ENCODE assay signal across 26 cellular contexts in the genomic region with DNA sequence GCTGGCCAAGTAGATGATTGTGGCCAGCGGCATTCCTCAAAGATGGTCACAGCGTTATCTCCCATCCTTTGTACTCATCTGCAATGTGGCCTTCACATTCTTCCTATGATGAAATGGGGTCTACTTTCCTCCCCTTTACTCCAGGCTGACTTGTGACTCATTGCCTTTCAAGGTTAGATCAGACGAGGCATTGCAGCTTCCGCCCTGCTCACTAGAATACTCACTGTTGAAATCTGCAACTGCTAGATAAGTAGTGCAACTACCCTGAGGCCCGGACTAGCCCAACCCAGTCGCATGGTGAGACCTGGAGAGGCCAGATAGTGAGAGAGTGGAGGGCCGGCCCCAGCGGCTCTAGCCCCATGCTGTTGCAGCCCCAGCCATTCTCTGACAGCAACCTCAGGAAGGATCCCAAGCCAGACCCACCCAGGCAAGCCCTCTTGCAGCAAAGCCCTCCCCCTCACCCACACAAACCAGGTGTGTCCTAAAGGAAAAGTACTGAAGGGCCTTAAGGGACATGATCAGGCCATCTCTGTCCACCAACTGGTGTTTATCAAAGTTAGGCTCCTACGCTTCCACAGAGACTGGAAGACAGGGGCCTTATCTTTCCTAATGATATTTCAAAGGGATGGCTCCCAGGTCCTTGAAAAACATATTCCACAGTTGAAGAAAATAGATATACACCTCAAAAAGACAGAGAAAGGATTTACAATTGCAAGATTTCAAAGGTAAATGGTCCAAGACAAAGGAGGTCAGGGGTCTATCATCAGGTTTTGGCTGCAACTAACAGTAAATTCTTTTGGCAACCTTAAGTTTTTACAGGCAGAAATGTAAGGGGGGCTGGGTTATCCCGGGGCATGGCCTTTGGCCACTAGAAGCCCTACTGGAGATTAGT.
DNase-seq lines count a peak whose midpoint lies in the region; ATAC-seq, FAIRE-seq and TF ChIP-seq lines count a peak whose summit lies in the region.
"Had no signal": no experiment of that assay in that cellular context is flagged by ENCODE, and none has a peak within 500 bp of the region (broad histone marks: within the 10 kb centered on the region; RNA-seq: fewer than 3 reads in every experiment).

No MANE protein-coding gene starts in this region.

- 0 out of 5 replicates have a peak, but pooled peaks of 1 of the 2 experiments have one; percentile 25 for TF ChIP-seq EP300 in A549 (IDR thresholded peaks at IDR 0.05)

- 47% methylated on average over 10 of the region's 10 CpGs for WGBS in A549 (ENCODE audit: missing lambda C conversion rate)
- WGBS in adrenal gland, 4 donors = 43 to 60% (median 48%) methylated on average over 9 to 10 of the region's 10 CpGs
- WGBS in heart left ventricle, 4 donors = 73 to 82% (median 80%) methylated on average over 10 of the region's 10 CpGs

- H3K27me3 ChIP-seq in adrenal gland = no peaks in the 10 kb centered on the region
- H3K27me3 ChIP-seq in heart left ventricle = no peaks in the 10 kb centered on the region
- H3K27me3 ChIP-seq: BE2C, transverse colon had no signal

- H3K4me3 ChIP-seq in A549 = no peak overlapping the region
- no peak overlapping the region for H3K4me3 ChIP-seq in adrenal gland
- H3K4me3 ChIP-seq in heart left ventricle = no peak overlapping the region
- H3K4me3 ChIP-seq in foreskin fibroblast (ENCODE audit: low read depth in 1 of 2, low read length in 2 of 2) = no peak overlapping the region
- H3K4me3 ChIP-seq: transverse colon had no signal

- no peak for FAIRE-seq in A549 (lab: Jason Lieb, UNC)
- FAIRE-seq: GM12891 had no signal

- TF ChIP-seq CTCF in A549 (IDR thresholded peaks at IDR 0.05) (no peak), adrenal gland (IDR thresholded peaks at IDR 0.05) (no peak), heart left ventricle (IDR thresholded peaks at IDR 0.05) (no peak), foreskin fibroblast (IDR thresholded peaks at IDR 0.05; ENCODE audit: low read depth, low read length) (no peak)

- no peak for TF ChIP-seq RAD21 in A549 (conservative IDR thresholded peaks at IDR 0.05 in 1 of 2, IDR thresholded peaks at IDR 0.05 in 1 of 2)

- DNase-seq in A549 (ENCODE audit: low read depth in 1 of 2, low spot score in 1 of 2) = peak; percentile 22 to 29
- DNase-seq in M059J (ENCODE audit: low read depth) = peak; percentile 58
- peak; percentile 67 to 89 (median 84) for DNase-seq in adrenal gland
- DNase-seq in iris pigment epithelial cell (ENCODE audit: low read depth) = peak; percentile 64
- DNase-seq in heart left ventricle = no peak
- no peak for DNase-seq in foreskin fibroblast
- DNase-seq in AML-193 (lab: John Stamatoyannopoulos, UW) = no peak
- DNase-seq: 8988T; activated CD4-positive, alpha-beta T cell treated with anti-CD3 and anti-CD28 coated beads, Interleukin-2, amount 50 U/mL, for 4 hours; anterior cingulate cortex; BE2C; cerebellar nuclear complex; GF-D8; HCEC 1CT; KBM-7; natural killer cell; NCI-H1092 treated with DMSO at 0.1 percent for 48 hours; NCI-H2029 treated with DMSO at 0.1 percent for 48 hours; NCI-H510A; stimulated activated CD4-positive, alpha-beta T cell treated with anti-CD3 and anti-CD28 coated beads, Interleukin-2, amount 100 ng/mL, for 24 hours; stimulated activated naive CD8-positive, alpha-beta T cell treated with anti-CD3 and anti-CD28 coated beads, Interleukin-15, amount 100 ng/mL, for 72 hours; transverse colon; WERI-Rb-1 had no signal

- intact Hi-C loops in adrenal gland (cut with DNase I) = no loop called here
- intact Hi-C loops in heart left ventricle (cut with DNase I) = no loop called here

- H3K9me3 ChIP-seq in A549 = 0 out of 3 replicates have a peak, but pooled peaks cover 9% of the 10 kb centered on the region
- H3K9me3 ChIP-seq in adrenal gland (replicated peaks in 1 of 3) = peaks cover 0 to 4% (median 0%) of the 10 kb centered on the region in 3 donors
- peaks cover 0 to 27% (median 5%) of the 10 kb centered on the region in 12 donors for H3K9me3 ChIP-seq in heart left ventricle
- H3K9me3 ChIP-seq: BE2C had no signal

- no peak overlapping the region for H3K4me2 ChIP-seq in A549

- TF ChIP-seq POLR2A in A549 (IDR thresholded peaks at IDR 0.05; ENCODE audit: low read length) (no peak), adrenal gland (IDR thresholded peaks at IDR 0.05) (peak in 1 of 2 donors; percentile 52), heart left ventricle (IDR thresholded peaks at IDR 0.05) (no peak)

- peak overlapping the region in 1 of 2 experiments; percentile 68; a peak in 2 of 6 replicates for H3K27ac ChIP-seq in A549
- H3K27ac ChIP-seq in adrenal gland = peak overlapping the region; percentile 63 to 94 (median 77)
- H3K27ac ChIP-seq in heart left ventricle = no peak overlapping the region
- H3K27ac ChIP-seq: HL-60, transverse colon, WERI-Rb-1 had no signal

- CTCF ChIA-PET in A549 (lab: Yijun Ruan, JAX) = interaction anchor here (0.5 kb wide), 1 partner anchor 116 kb away, joined by 3 read pairs; no protein-coding TSS in a partner anchor

- H3K36me3 ChIP-seq in adrenal gland (replicated peaks in 1 of 2) (no peaks in the 10 kb centered on the region), heart left ventricle (no peaks in the 10 kb centered on the region)
- H3K36me3 ChIP-seq: BE2C, transverse colon, WERI-Rb-1 had no signal

- H3K4me1 ChIP-seq in A549 (no peaks in the 10 kb centered on the region), adrenal gland (replicated peaks in 1 of 2) (peaks cover 8 to 19% of the 10 kb centered on the region in 2 donors), heart left ventricle (no peaks in the 10 kb centered on the region)
- H3K4me1 ChIP-seq: BE2C, transverse colon had no signal

- ATAC-seq in A549 (peak; percentile 42 to 56; a peak in 4 of 6 replicates), heart left ventricle (no peak), HG03097 (IDR thresholded peaks at IDR 0.05; ENCODE audit: low FRiP score, unreplicated experiment) (no peak)
- ATAC-seq: natural killer cell; stimulated activated naive CD8-positive, alpha-beta T cell treated with anti-CD3 and anti-CD28 coated beads, Interleukin-15, amount 100 ng/mL, for 72 hours had no signal

- POLR2A ChIA-PET in A549 (lab: Yijun Ruan, JAX) = no interaction called here

TF ChIP-seq in A549, 52 proteins besides CTCF, POLR2A, EP300 and RAD21:
- peak; percentile 47; the same call in 1 of the 2 replicates for TF ChIP-seq GATA3 (IDR thresholded peaks at IDR 0.05; ENCODE audit: borderline replicate concordance)
- TF ChIP-seq BHLHE40 (IDR thresholded peaks at IDR 0.05; ENCODE audit: low read depth, low read length) = no peak
- no peak for TF ChIP-seq SREBF2 (IDR thresholded peaks at IDR 0.05)
- TF ChIP-seq HDAC2 (IDR thresholded peaks at IDR 0.05) = no peak
- no peak for TF ChIP-seq ESRRA (IDR thresholded peaks at IDR 0.05; ENCODE audit: borderline replicate concordance, low read length)
- TF ChIP-seq TFCP2L1 (CRISPR knock-in tag; IDR thresholded peaks at IDR 0.05) = no peak
- TF ChIP-seq, protein P1, sequence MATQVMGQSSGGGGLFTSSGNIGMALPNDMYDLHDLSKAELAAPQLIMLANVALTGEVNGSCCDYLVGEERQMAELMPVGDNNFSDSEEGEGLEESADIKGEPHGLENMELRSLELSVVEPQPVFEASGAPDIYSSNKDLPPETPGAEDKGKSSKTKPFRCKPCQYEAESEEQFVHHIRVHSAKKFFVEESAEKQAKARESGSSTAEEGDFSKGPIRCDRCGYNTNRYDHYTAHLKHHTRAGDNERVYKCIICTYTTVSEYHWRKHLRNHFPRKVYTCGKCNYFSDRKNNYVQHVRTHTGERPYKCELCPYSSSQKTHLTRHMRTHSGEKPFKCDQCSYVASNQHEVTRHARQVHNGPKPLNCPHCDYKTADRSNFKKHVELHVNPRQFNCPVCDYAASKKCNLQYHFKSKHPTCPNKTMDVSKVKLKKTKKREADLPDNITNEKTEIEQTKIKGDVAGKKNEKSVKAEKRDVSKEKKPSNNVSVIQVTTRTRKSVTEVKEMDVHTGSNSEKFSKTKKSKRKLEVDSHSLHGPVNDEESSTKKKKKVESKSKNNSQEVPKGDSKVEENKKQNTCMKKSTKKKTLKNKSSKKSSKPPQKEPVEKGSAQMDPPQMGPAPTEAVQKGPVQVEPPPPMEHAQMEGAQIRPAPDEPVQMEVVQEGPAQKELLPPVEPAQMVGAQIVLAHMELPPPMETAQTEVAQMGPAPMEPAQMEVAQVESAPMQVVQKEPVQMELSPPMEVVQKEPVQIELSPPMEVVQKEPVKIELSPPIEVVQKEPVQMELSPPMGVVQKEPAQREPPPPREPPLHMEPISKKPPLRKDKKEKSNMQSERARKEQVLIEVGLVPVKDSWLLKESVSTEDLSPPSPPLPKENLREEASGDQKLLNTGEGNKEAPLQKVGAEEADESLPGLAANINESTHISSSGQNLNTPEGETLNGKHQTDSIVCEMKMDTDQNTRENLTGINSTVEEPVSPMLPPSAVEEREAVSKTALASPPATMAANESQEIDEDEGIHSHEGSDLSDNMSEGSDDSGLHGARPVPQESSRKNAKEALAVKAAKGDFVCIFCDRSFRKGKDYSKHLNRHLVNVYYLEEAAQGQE (IDR thresholded peaks at IDR 0.05) = no peak

Comparison
In these comparisons a context has a peak if more than half of its experiments do, and no peak if none do; other contexts are left out.
1. ATAC-seq: peak in A549 (2 of 2); none in heart left ventricle (0 of 4) and HG03097 (single experiment).
2. DNase-seq: peak in A549 (2 of 2), M059J (single experiment), adrenal gland (7 of 7) and iris pigment epithelial cell (single experiment); none in heart left ventricle (0 of 5), foreskin fibroblast (0 of 2) and AML-193 (0 of 2).
3. H3K27ac ChIP-seq: peak in adrenal gland (5 of 5); none in heart left ventricle (0 of 12).